In the genomic region with DNA sequence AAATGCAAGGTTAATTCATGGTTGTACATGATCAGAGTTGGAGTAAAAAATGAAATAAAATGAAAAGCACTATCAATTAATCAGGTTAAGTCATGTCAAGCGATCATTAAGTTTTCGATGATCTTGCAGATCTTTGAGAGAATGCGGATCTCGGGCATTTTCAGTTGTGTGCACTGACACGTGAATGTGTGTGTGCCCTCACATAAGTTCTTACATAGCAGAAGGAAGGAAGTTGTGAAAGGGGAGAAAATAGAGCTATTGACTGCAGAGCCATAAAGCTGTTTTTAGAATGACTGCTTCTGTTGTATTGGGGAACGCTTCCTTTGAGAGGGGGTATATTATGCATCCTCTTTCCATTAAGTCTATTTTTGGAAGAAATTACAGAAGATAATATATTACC, we compare ENCODE assay signal across 11 cellular contexts.
DNase-seq lines count a peak whose midpoint lies in the region; ATAC-seq and TF ChIP-seq lines count a peak whose summit lies in the region.
"Had no signal": no experiment of that assay in that cellular context is flagged by ENCODE, and none has a peak within 500 bp of the region (broad histone marks: within the 10 kb centered on the region; RNA-seq: fewer than 3 reads in every experiment).

No MANE protein-coding gene starts in this region.

- H3K9me3 ChIP-seq in OCI-LY3 (ENCODE audit: insufficient read depth, low read length), result no peaks in the 10 kb centered on the region
- H3K9me3 ChIP-seq in right cardiac atrium (ENCODE audit: control insufficient read depth, low read length), result no peaks in the 10 kb centered on the region

- H3K36me3 ChIP-seq in OCI-LY3 (replicated peaks; ENCODE audit: low read depth, low read length), result no peaks in the 10 kb centered on the region

- H2AFZ ChIP-seq in OCI-LY3 (ENCODE audit: low read depth, low read length), result no peak overlapping the region

- DNase-seq in right cardiac atrium (no peak), retina (peak; percentile 24), NCI-H2081 treated with DMSO at 0.1 percent for 48 hours (lab: John Stamatoyannopoulos, UW) (no peak), NCI-H2029 (lab: John Stamatoyannopoulos, UW) (no peak)
- no peak for DNase-seq in activated CD4-positive, alpha-beta T cell treated with anti-CD3 and anti-CD28 coated beads for 48 hours
- DNase-seq: activated CD8-positive, alpha-beta memory T cell treated with anti-CD3 and anti-CD28 coated beads, Interleukin-2, amount 10 ng/mL, durations not matched to agents 7 days and 5 days; DMS79 treated with DMSO at 0.1 percent for 48 hours; PC-3 had no signal

- H3K4me2 ChIP-seq in OCI-LY3 (ENCODE audit: low read length), result peak overlapping the region; percentile 8; the same call in 1 of the 2 replicates

- no peak overlapping the region for H3K9ac ChIP-seq in OCI-LY3 (ENCODE audit: low read length)

- H3K4me1 ChIP-seq in OCI-LY3 (ENCODE audit: low read length) (peaks cover 33% of the 10 kb centered on the region), right cardiac atrium (ENCODE audit: control insufficient read depth, insufficient read depth, low read length) (no peaks in the 10 kb centered on the region)

- no peaks in the 10 kb centered on the region for H4K20me1 ChIP-seq in OCI-LY3 (ENCODE audit: insufficient read depth, low read length)

- no peak overlapping the region for H3K4me3 ChIP-seq in OCI-LY3 (ENCODE audit: low read length)
- H3K4me3 ChIP-seq in right cardiac atrium (ENCODE audit: low read length), result no peak overlapping the region

- ATAC-seq in GM18909 (IDR thresholded peaks at IDR 0.05; ENCODE audit: poor library complexity, unreplicated experiment) (peak; percentile 51), right cardiac atrium (peak; percentile 31 to 56), HG03159 (IDR thresholded peaks at IDR 0.05; ENCODE audit: unreplicated experiment) (no peak)
- ATAC-seq: activated CD8-positive, alpha-beta memory T cell treated with anti-CD3 and anti-CD28 coated beads, Interleukin-2, amount 10 ng/mL, durations not matched to agents 7 days and 5 days; PC-3 had no signal

- TF ChIP-seq CTCF in OCI-LY3 (IDR thresholded peaks at IDR 0.05; ENCODE audit: low read depth, low read length), result no peak

- H3K27ac ChIP-seq in OCI-LY3 (ENCODE audit: low read length) (no peak overlapping the region), right cardiac atrium (ENCODE audit: low read length) (no peak overlapping the region)

- H3K79me2 ChIP-seq in OCI-LY3 (ENCODE audit: low read length), result no peaks in the 10 kb centered on the region

- 56% methylated on average over 6 of the region's 6 CpGs for WGBS in right cardiac atrium

- intact Hi-C loops in right cardiac atrium (cut with DNase I), result no loop called here

- H3K27me3 ChIP-seq in OCI-LY3 (ENCODE audit: low read depth, low read length) (no peaks in the 10 kb centered on the region), right cardiac atrium (ENCODE audit: control insufficient read depth, insufficient read depth) (no peaks in the 10 kb centered on the region)
